Comparison of ENCODE assay signal across 1 cellular context in the genomic region with DNA sequence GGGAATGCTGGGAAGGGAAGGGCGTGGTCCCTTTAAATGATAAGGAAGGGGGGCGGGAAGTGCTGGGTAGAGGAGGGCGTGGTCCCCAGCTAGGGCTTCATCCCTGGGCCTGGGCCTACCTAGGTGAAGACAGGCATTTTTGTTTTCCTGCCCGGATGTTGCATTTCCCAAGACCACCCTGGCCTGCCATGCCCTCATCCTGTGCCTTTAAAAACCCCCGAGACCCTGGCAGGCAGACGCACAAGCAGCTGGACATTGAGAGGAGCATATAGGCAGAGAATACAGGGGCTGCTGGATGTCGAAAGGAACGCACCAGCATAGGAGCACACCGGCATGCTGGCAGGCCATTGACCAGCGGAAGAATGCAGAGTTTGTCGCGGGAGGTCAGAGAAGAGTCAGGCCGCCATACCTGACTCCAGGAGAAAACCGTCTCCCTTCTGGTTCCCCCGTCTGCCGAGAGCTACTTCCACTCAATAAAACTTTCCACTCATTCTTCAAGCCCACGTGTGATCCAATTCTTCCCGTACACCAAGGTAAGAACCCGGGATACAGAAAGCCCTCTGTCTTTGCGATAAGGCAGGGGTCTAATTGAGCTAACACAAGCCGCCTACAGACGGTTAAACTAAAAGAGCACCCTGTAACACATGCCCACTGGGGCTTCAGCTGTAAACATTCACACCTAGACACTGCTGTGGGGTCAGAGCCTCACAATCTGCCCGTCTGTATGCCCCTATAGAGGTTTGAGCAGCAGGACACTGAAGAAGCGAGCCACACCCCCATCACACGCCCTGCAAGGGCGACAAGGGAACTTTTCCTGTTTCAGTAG.
TF ChIP-seq lines count a peak whose summit lies in the region.

No MANE protein-coding gene starts in this region.

TF ChIP-seq in H1, 55 proteins besides CTCF, POLR2A, EP300 and RAD21:
- TF ChIP-seq KDM1A (IDR thresholded peaks at IDR 0.05; ENCODE audit: borderline replicate concordance, low read length) (no peak), E2F6 (IDR thresholded peaks at IDR 0.05) (0 out of 2 replicates have a peak, but pooled peaks have one; percentile 31), CEBPB (IDR thresholded peaks at IDR 0.05; ENCODE audit: low read depth, low read length) (no peak), NANOG (IDR thresholded peaks at IDR 0.05; ENCODE audit: insufficient read depth, low read depth, low read length, poor library complexity, severe bottlenecking) (no peak), POU5F1 (IDR thresholded peaks at IDR 0.05; ENCODE audit: low read depth, low read length) (no peak), TAF7 (optimal IDR thresholded peaks at IDR 0.05; ENCODE audit: borderline replicate concordance, low read depth, low read length) (no peak), TCF12 (IDR thresholded peaks at IDR 0.05; ENCODE audit: low read depth, low read length) (no peak), CHD7 (IDR thresholded peaks at IDR 0.05; ENCODE audit: insufficient replicate concordance, low read length) (no peak), POLR2AphosphoS5 (IDR thresholded peaks at IDR 0.05; ENCODE audit: low read depth, low read length) (0 out of 2 replicates have a peak, but pooled peaks have one; percentile 18), TAF1 (IDR thresholded peaks at IDR 0.05; ENCODE audit: low read depth, low read length) (peak; percentile 58), RXRA (IDR thresholded peaks at IDR 0.05; ENCODE audit: insufficient read depth, low read depth, low read length) (no peak), YY1 (IDR thresholded peaks at IDR 0.05; ENCODE audit: low read depth, low read length) (no peak), BRCA1 (IDR thresholded peaks at IDR 0.05; ENCODE audit: low read depth, low read length) (no peak), BCL11A (IDR thresholded peaks at IDR 0.05; ENCODE audit: low read depth in 2 of 2, low read length in 2 of 2) (no peak), SAP30 (IDR thresholded peaks at IDR 0.05; ENCODE audit: insufficient read depth, insufficient replicate concordance, low read length) (no peak), SUZ12 (IDR thresholded peaks at IDR 0.05; ENCODE audit: low read length) (no peak), CBX8 (IDR thresholded peaks at IDR 0.05; ENCODE audit: borderline replicate concordance, low read depth, low read length) (no peak)
- TF ChIP-seq, protein P1, sequence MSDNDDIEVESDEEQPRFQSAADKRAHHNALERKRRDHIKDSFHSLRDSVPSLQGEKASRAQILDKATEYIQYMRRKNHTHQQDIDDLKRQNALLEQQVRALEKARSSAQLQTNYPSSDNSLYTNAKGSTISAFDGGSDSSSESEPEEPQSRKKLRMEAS (IDR thresholded peaks at IDR 0.05) = peak; percentile 51; the same call in 1 of the 2 replicates
TF ChIP-seq in H1: peak in this region for 4.
